In the genomic region with DNA sequence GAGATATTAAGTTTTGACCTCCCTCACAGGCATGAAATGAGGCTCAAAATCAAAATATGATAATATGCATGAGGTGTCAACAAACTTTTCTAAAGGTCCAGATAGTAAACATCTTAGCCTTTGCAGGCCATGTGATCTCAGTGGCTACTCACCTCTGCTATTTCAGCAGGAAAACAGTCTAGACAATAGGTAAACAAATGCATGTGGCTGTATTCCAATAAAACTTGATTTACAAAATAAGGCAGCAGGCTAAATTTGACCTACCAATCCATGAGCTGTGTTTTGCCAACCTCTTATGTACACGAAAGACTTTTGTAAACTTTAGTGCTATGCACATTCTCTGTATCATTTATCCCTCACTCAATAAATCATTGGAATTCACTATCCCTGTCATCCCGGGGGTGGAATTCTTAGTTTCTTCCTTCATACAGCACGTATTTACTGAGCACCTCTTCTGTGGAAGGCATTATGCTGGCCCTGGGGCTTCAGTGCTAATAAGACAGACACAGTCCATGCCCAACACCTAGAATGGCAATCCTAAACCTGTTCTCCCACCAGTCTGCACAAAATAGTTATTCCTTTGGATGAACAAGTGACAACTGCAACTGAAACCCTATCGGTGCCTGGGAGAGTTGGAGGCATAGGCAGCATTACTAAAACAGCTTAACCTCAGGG, we compare ENCODE assay signal across 17 cellular contexts. TPM values are rescaled to one million over a fixed set of nuclear protein-coding genes. Genes with fewer than 3 reads are reported as not detected.
DNase-seq lines count a peak whose midpoint lies in the region; ATAC-seq, FAIRE-seq and TF ChIP-seq lines count a peak whose summit lies in the region.
"Had no signal": no experiment of that assay in that cellular context is flagged by ENCODE, and none has a peak within 500 bp of the region (broad histone marks: within the 10 kb centered on the region; RNA-seq: fewer than 3 reads in every experiment).

No MANE protein-coding gene starts in this region.

- H3K27me3 ChIP-seq in HUES6 (ENCODE audit: control insufficient read depth, insufficient read depth, low read length) (no peaks in the 10 kb centered on the region), bronchial epithelial cell (ENCODE audit: control insufficient read depth, insufficient read depth, low read length) (no peaks in the 10 kb centered on the region)

- peak; percentile 53 for DNase-seq in EH (ENCODE audit: low read depth)
- peak; percentile 36 for DNase-seq in bronchial epithelial cell (ENCODE audit: low read depth)
- peak; percentile 60 for DNase-seq in left kidney (ENCODE audit: low read depth, low spot score)
- no peak for DNase-seq in left ventricle myocardium superior
- no peak for DNase-seq in frontal cortex (ENCODE audit: low spot score in 2 of 2)
- no peak for DNase-seq in NCI-H1092 (lab: John Stamatoyannopoulos, UW)
- DNase-seq: DMS53, GOT3, NCI-H146, NCI-H2107, NCI-H226, NCI-H69 had no signal

- FAIRE-seq in bronchial epithelial cell (lab: Jason Lieb, UNC) (no peak), frontal cortex (lab: Jason Lieb, UNC) (no peak)
- FAIRE-seq: A204.1, GM12878 had no signal

- TF ChIP-seq CTCF in bronchial epithelial cell (IDR thresholded peaks at IDR 0.05; ENCODE audit: insufficient read depth, low read length, severe bottlenecking) = no peak

- ATAC-seq in GM21717 (IDR thresholded peaks at IDR 0.05; ENCODE audit: unreplicated experiment) = no peak
- no peak for ATAC-seq in left ventricle myocardium superior

- H3K36me3 ChIP-seq in HUES6 (ENCODE audit: control insufficient read depth, insufficient read depth, low read length) (peaks cover 4% of the 10 kb centered on the region; the same call in 1 of the 2 replicates), bronchial epithelial cell (ENCODE audit: control insufficient read depth, insufficient read depth, low read length) (no peaks in the 10 kb centered on the region)

- H3K27ac ChIP-seq in HUES6 (ENCODE audit: low read depth, low read length) = peak overlapping the region; percentile 93

- intact Hi-C loops in left ventricle myocardium superior (cut with micrococcal nuclease) = no loop called here

- H3K4me1 ChIP-seq in HUES6 (ENCODE audit: control insufficient read depth, insufficient read depth, low read length) = peaks cover 63% of the 10 kb centered on the region

- H3K9me3 ChIP-seq in HUES6 (ENCODE audit: control insufficient read depth, insufficient read depth, low read depth, low read length) = no peaks in the 10 kb centered on the region

- H3K4me3 ChIP-seq in HUES6 (ENCODE audit: low read depth, low read length) = peak overlapping the region; percentile 7; the same call in 1 of the 2 replicates
- no peak overlapping the region for H3K4me3 ChIP-seq in bronchial epithelial cell (ENCODE audit: low read depth, low read length)
- H3K4me3 ChIP-seq: GM12878 had no signal

- peak overlapping the region; percentile 99 for H3K9ac ChIP-seq in HUES6 (ENCODE audit: low read length)

RNA-seq across cellular contexts. Expression of a gene that starts 19.9 kb away (rescaled TPM):
- total RNA-seq in bronchial epithelial cell (0.26 TPM in 1 of 2 replicates, not detected in the other), left ventricle myocardium superior (not detected), frontal cortex (not detected)
- total RNA-seq: G401 had no signal

Comparison
In these comparisons a context has a peak if more than half of its experiments do, and no peak if none do; other contexts are left out.
1. DNase-seq: peak in EH (single experiment), bronchial epithelial cell (single experiment) and left kidney (single experiment); none in left ventricle myocardium superior (single experiment), frontal cortex (0 of 2) and NCI-H1092 (single experiment).